In the genomic region with DNA sequence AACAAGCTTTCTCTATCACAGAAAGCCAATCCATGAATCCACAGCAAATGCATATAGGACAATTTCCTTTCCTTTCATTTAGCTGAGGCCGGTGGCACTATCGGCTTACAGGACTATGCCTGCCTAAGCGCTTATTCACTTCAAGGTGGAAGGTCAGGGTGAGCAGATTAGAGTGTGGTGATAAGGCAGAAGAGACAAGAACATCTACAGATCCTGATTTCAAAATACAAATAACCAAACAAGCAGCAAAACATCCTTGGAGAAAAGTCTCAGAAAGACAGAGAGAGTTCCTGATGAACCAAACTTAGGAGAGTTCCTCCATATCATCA, we compare ENCODE assay signal across 1 cellular context.
TF ChIP-seq lines count a peak whose summit lies in the region.

No MANE protein-coding gene starts in this region.

TF ChIP-seq in HepG2, 621 proteins besides CTCF, POLR2A, EP300 and RAD21 (continued from another document):
- no peak for TF ChIP-seq GPBP1L1 (CRISPR knock-in tag; IDR thresholded peaks at IDR 0.05)
- no peak for TF ChIP-seq ZBTB44 (CRISPR knock-in tag; IDR thresholded peaks at IDR 0.05)
- TF ChIP-seq, protein P1, sequence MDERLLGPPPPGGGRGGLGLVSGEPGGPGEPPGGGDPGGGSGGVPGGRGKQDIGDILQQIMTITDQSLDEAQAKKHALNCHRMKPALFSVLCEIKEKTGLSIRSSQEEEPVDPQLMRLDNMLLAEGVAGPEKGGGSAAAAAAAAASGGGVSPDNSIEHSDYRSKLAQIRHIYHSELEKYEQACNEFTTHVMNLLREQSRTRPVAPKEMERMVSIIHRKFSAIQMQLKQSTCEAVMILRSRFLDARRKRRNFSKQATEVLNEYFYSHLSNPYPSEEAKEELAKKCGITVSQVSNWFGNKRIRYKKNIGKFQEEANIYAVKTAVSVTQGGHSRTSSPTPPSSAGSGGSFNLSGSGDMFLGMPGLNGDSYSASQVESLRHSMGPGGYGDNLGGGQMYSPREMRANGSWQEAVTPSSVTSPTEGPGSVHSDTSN (CRISPR knock-in tag; IDR thresholded peaks at IDR 0.05), result no peak
